Comparison of ENCODE assay signal across 15 cellular contexts in genomic region chr10:4195214-4195613, GRCh38.
A peak's percentile ranks its signal among the peaks of the same experiment; 100 is the strongest.
DNase-seq lines count a peak whose midpoint lies in the region; TF ChIP-seq lines count a peak whose summit lies in the region.
"Had no signal": no experiment of that assay in that cellular context is flagged by ENCODE, and none has a peak within 500 bp of the region (broad histone marks: within the 10 kb centered on the region; RNA-seq: fewer than 3 reads in every experiment).

No MANE protein-coding gene starts in this region.

- no peaks in the 10 kb centered on the region for H3K9me3 ChIP-seq in trophoblast cell (ENCODE audit: insufficient read depth, low read depth, low read length)
- H3K9me3 ChIP-seq in Karpas-422 (ENCODE audit: low read length), result no peaks in the 10 kb centered on the region
- H3K9me3 ChIP-seq in suprapubic skin, result no peaks in the 10 kb centered on the region
- H3K9me3 ChIP-seq: heart left ventricle had no signal

- DNase-seq in EL (peak; percentile 69), M059J (ENCODE audit: low read depth) (peak; percentile 69), epithelial cell of esophagus (ENCODE audit: low read depth) (peak; percentile 92), trophoblast cell (peak; percentile 14 to 43), Karpas-422 (no peak), suprapubic skin (ENCODE audit: low spot score in 2 of 2) (no peak), middle frontal gyrus (ENCODE audit: extremely low spot score, low spot score) (no peak), cerebellar nuclear complex (lab: John Stamatoyannopoulos, UW) (no peak)
- DNase-seq: activated effector memory CD4-positive, alpha-beta T cell treated with Interleukin-2 at 50 U/mL for 16 hours; aorta; C1 segment of cervical spinal cord; cortex of kidney; DMS79 treated with DMSO at 0.1 percent for 48 hours; heart left ventricle; stimulated activated naive CD8-positive, alpha-beta T cell treated with anti-CD3 and anti-CD28 coated beads, Interleukin-15, Interleukin-2, amounts not matched to agents 100 U/mL and 50 U/mL, for 24 hours had no signal

- H3K4me2 ChIP-seq in trophoblast cell (ENCODE audit: low read length) (no peak overlapping the region), Karpas-422 (ENCODE audit: low read depth, low read length, poor library complexity, severe bottlenecking) (no peak overlapping the region)

- no peak for TF ChIP-seq POLR2A in suprapubic skin (IDR thresholded peaks at IDR 0.05)

- no peak for TF ChIP-seq CTCF in epithelial cell of esophagus (IDR thresholded peaks at IDR 0.05; ENCODE audit: insufficient read depth, low read depth, low read length, missing control alignments)
- TF ChIP-seq CTCF in suprapubic skin (IDR thresholded peaks at IDR 0.05), result no peak

- H2AK5ac ChIP-seq in trophoblast cell (ENCODE audit: low read length), result peak overlapping the region; percentile 96

- peak overlapping the region; percentile 92 for H2BK120ac ChIP-seq in trophoblast cell (ENCODE audit: insufficient read depth, low read length, poor library complexity)

- peak overlapping the region; percentile 99 for H2BK12ac ChIP-seq in trophoblast cell (ENCODE audit: low read length)

- H3K27me3 ChIP-seq in trophoblast cell (ENCODE audit: insufficient read depth, low read length) (no peaks in the 10 kb centered on the region), Karpas-422 (ENCODE audit: low read length) (no peaks in the 10 kb centered on the region), suprapubic skin (no peaks in the 10 kb centered on the region)
- H3K27me3 ChIP-seq: heart left ventricle had no signal

- H3K9ac ChIP-seq in trophoblast cell (ENCODE audit: low read length) (no peak overlapping the region), Karpas-422 (ENCODE audit: low read length) (no peak overlapping the region)

- no peak overlapping the region for H3K23ac ChIP-seq in trophoblast cell (ENCODE audit: low read length)

- peak overlapping the region; percentile 53 for H4K8ac ChIP-seq in trophoblast cell (ENCODE audit: low read depth, low read length)

- H4K12ac ChIP-seq in trophoblast cell (ENCODE audit: low read depth, low read length), result no peak overlapping the region

- H3K4me1 ChIP-seq in trophoblast cell (ENCODE audit: control insufficient read depth in 1 of 2, insufficient read depth in 2 of 2, low read length in 2 of 2) (peaks cover 6 to 11% of the 10 kb centered on the region in 2 experiments), Karpas-422 (ENCODE audit: low read length) (no peaks in the 10 kb centered on the region), suprapubic skin (peaks cover 25% of the 10 kb centered on the region)

- peaks cover 16% of the 10 kb centered on the region for H3K79me1 ChIP-seq in trophoblast cell (ENCODE audit: low read length)

- no peak overlapping the region for H3K18ac ChIP-seq in trophoblast cell (ENCODE audit: low read length)

- no peak overlapping the region for H2AFZ ChIP-seq in trophoblast cell (ENCODE audit: insufficient read depth, low read length, poor library complexity)
- H2AFZ ChIP-seq in Karpas-422 (ENCODE audit: low read length), result no peak overlapping the region

- H4K91ac ChIP-seq in trophoblast cell (ENCODE audit: low read depth, low read length), result peak overlapping the region; percentile 75

- H3K9me2 ChIP-seq in Karpas-422 (replicated peaks; ENCODE audit: insufficient read depth, low read length), result no peaks in the 10 kb centered on the region

- peak overlapping the region; percentile 70 for H3K4ac ChIP-seq in trophoblast cell (ENCODE audit: low read depth, low read length)

- no peak for TF ChIP-seq EP300 in suprapubic skin (IDR thresholded peaks at IDR 0.05)

- H3K14ac ChIP-seq in trophoblast cell (ENCODE audit: low read length), result peak overlapping the region; percentile 83

- WGBS in trophoblast cell (ENCODE audit: extremely low coverage, insufficient coverage, insufficient read length), result no CpG with 5 or more reads among the region's 14 CpGs
- 95% methylated on average over 14 of the region's 14 CpGs for WGBS in suprapubic skin

- H3K4me3 ChIP-seq in epithelial cell of esophagus (ENCODE audit: low read length), result no peak overlapping the region
- H3K4me3 ChIP-seq in trophoblast cell (ENCODE audit: low read depth, low read length), result no peak overlapping the region
- H3K4me3 ChIP-seq in Karpas-422 (ENCODE audit: low read length), result no peak overlapping the region
- no peak overlapping the region for H3K4me3 ChIP-seq in suprapubic skin
- H3K4me3 ChIP-seq: heart left ventricle had no signal

- H3K36me3 ChIP-seq in trophoblast cell (ENCODE audit: control insufficient read depth in 1 of 2, insufficient read depth in 2 of 2, low read length in 2 of 2), result no peaks in the 10 kb centered on the region
- no peaks in the 10 kb centered on the region for H3K36me3 ChIP-seq in Karpas-422 (ENCODE audit: insufficient read depth, low read length)
- no peaks in the 10 kb centered on the region for H3K36me3 ChIP-seq in suprapubic skin
- H3K36me3 ChIP-seq: heart left ventricle had no signal

- no peaks in the 10 kb centered on the region for H4K20me1 ChIP-seq in Karpas-422 (ENCODE audit: insufficient read depth, low read depth, low read length)

- H3K27ac ChIP-seq in trophoblast cell (ENCODE audit: low read depth, low read length), result no peak overlapping the region
- H3K27ac ChIP-seq in Karpas-422 (ENCODE audit: low read length), result no peak overlapping the region
- H3K27ac ChIP-seq in suprapubic skin, result no peak overlapping the region

- H2BK5ac ChIP-seq in trophoblast cell (ENCODE audit: low read depth, low read length, poor library complexity), result peak overlapping the region; percentile 33

- H3K79me2 ChIP-seq in trophoblast cell (ENCODE audit: control insufficient read depth, insufficient read depth, low read length, poor library complexity) (no peaks in the 10 kb centered on the region), Karpas-422 (ENCODE audit: low read length) (no peaks in the 10 kb centered on the region)

Comparison
In these comparisons a context has a peak if more than half of its experiments do, and no peak if none do; other contexts are left out.
1. DNase-seq: peak in EL (single experiment), M059J (single experiment), epithelial cell of esophagus (single experiment) and trophoblast cell (2 of 2); none in Karpas-422 (single experiment), suprapubic skin (0 of 2), middle frontal gyrus (single experiment) and cerebellar nuclear complex (0 of 2).